In the genomic region with DNA sequence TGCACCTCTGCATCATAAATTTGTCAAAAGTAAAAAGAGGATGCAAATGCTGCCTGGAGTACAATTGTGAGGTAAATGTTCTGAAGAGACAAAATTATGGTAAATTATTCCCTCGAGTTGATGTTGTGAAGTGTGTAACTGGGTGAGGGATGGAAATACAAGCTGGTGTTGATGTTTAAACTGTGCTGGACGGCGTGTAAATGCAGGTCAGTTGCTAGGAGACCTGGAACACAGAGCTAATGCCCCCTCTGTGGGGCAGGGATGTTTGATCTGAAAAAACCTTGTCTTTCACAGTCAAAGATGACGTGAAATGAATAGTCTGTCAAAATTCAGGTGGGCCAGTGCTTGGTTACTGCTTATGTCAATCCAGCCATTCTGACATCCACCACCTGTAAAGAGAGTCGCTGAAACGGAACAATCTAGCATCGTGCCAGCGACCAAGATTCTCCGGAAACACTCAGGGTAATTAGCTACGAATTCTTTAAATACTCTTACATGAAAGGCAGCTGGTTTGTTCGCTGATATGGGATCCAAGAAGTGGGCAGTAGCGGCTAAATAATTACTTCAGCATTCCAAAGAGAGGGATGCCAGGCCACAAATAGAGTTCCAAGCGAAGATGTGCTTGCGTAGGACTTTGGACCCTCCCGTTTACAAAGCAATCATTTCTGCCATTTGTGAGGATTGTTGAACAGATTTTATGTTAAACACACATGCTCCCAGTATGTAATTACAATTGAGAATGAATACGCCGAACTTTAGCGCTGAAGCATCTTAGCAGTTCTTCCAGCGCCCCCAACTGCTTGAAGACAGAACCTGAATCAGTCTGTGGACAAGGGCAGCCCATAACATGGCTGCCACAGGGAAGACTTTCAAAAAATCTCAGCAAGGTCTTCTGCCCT, we compare ENCODE assay signal across 8 cellular contexts. TPM values are rescaled to one million over a fixed set of nuclear protein-coding genes. Genes with fewer than 3 reads are reported as not detected.
DNase-seq lines count a peak whose midpoint lies in the region; ATAC-seq, FAIRE-seq and TF ChIP-seq lines count a peak whose summit lies in the region.

No MANE protein-coding gene starts in this region.

- H3K4me2 ChIP-seq in IMR-90 (ENCODE audit: low read depth, low read length): peak overlapping the region; percentile 61

- WGBS in IMR-90 (ENCODE audit: extremely low coverage in 2 of 2, insufficient read length in 1 of 2), 2 experiments: 25% methylated on average over 2 of the region's 19 CpGs; no CpG with 5 or more reads in 1 of the 2 experiments

- H3K14ac ChIP-seq in IMR-90 (replicated peaks; ENCODE audit: low read depth, low read length): no peak overlapping the region

- no peaks in the 10 kb centered on the region for H4K20me1 ChIP-seq in IMR-90 (ENCODE audit: insufficient read depth, low read length)

- H4K5ac ChIP-seq in IMR-90 (ENCODE audit: low read depth, low read length): no peak overlapping the region

- H2AFZ ChIP-seq in IMR-90 (replicated peaks; ENCODE audit: low read length, poor library complexity): no peak overlapping the region

- H3K56ac ChIP-seq in IMR-90 (ENCODE audit: extremely low read depth, insufficient read depth, low read length): no peak overlapping the region

- FAIRE-seq in kidney (lab: Jason Lieb, UNC): no peak

- H3K4me1 ChIP-seq in IMR-90 (ENCODE audit: control insufficient read depth, insufficient read depth, low read length): no peaks in the 10 kb centered on the region
- no peaks in the 10 kb centered on the region for H3K4me1 ChIP-seq in adipocyte (ENCODE audit: control insufficient read depth, insufficient read depth, low read length)
- peaks cover 4 to 5% of the 10 kb centered on the region in 2 donors for H3K4me1 ChIP-seq in kidney (ENCODE audit: control insufficient read depth in 1 of 2, insufficient read depth in 1 of 2, low read depth in 1 of 2, low read length in 2 of 2)

- H2BK120ac ChIP-seq in IMR-90 (ENCODE audit: low read depth, low read length): no peak overlapping the region

- H4K8ac ChIP-seq in IMR-90 (ENCODE audit: low read depth in 2 of 2, low read length in 2 of 2): no peak overlapping the region

- H3K27ac Mint-ChIP-seq in stimulated activated naive B cell treated with anti-CD40 and anti-IgM and Interleukin-4, amounts not matched to agents 10 μg/mL and 1 μg/mL and 100 μg/mL, for 72 hours: no peak overlapping the region

- TF ChIP-seq POLR2A in IMR-90 (IDR thresholded peaks at IDR 0.05; ENCODE audit: low read depth, low read length): no peak

- no peak overlapping the region for H3K27ac ChIP-seq in 22Rv1
- H3K27ac ChIP-seq in IMR-90 (ENCODE audit: insufficient read depth, low read length): no peak overlapping the region
- H3K27ac ChIP-seq in kidney (ENCODE audit: low read depth in 2 of 2, low read length in 2 of 2): no peak overlapping the region

- dilution Hi-C loops in IMR-90 (cut with HindIII; ENCODE audit: low sequenced_read_pairs, unreplicated experiment): no loop called here

- no peak overlapping the region for H2BK15ac ChIP-seq in IMR-90 (ENCODE audit: low read depth, low read length)

- H3K9me3 ChIP-seq in IMR-90 (ENCODE audit: control insufficient read depth, insufficient read depth, low read length): no peaks in the 10 kb centered on the region
- H3K9me3 ChIP-seq in adipocyte (ENCODE audit: control insufficient read depth, low read length): no peaks in the 10 kb centered on the region
- no peaks in the 10 kb centered on the region for H3K9me3 ChIP-seq in kidney (ENCODE audit: control insufficient read depth in 1 of 2, low read length in 2 of 2)

- no peak overlapping the region for H2AK5ac ChIP-seq in IMR-90 (ENCODE audit: low read depth, low read length)

- peak; percentile 82 for ATAC-seq in IMR-90 (ENCODE audit: low read depth)
- ATAC-seq in HG03095 (IDR thresholded peaks at IDR 0.05; ENCODE audit: unreplicated experiment): no peak
- no peak for ATAC-seq in HG03097 (IDR thresholded peaks at IDR 0.05; ENCODE audit: low FRiP score, unreplicated experiment)
- ATAC-seq in stimulated activated naive B cell treated with anti-CD40 and anti-IgM and Interleukin-4, amounts not matched to agents 10 μg/mL and 1 μg/mL and 100 μg/mL, for 72 hours (replicated peaks): no peak

- POLR2A ChIA-PET in IMR-90 (lab: Charles Lee; ENCODE audit: unreplicated experiment): no interaction called here

- H4K91ac ChIP-seq in IMR-90 (ENCODE audit: insufficient read depth, low read depth, low read length): no peak overlapping the region

- H2AK9ac ChIP-seq in IMR-90 (replicated peaks; ENCODE audit: low read depth, low read length, poor library complexity): no peak overlapping the region

- CTCF ChIA-PET in IMR-90 (lab: Yijun Ruan, JAX): interaction anchor here (0.9 kb wide), 2 partner anchors 212 to 1029 kb away, joined by 3 read pairs; no protein-coding TSS in a partner anchor

- no peaks in the 10 kb centered on the region for H3K79me1 ChIP-seq in IMR-90 (ENCODE audit: low read depth in 1 of 2, low read length in 2 of 2)

- H3K27me3 ChIP-seq in IMR-90 (ENCODE audit: control insufficient read depth, insufficient read depth, low read length) (peaks cover 7% of the 10 kb centered on the region), adipocyte (replicated peaks; ENCODE audit: control insufficient read depth, insufficient read depth, low read length) (no peaks in the 10 kb centered on the region)

- no peak overlapping the region for H3K23ac ChIP-seq in IMR-90 (ENCODE audit: low read depth, low read length)

- no peak overlapping the region for H3K4me3 Mint-ChIP-seq in stimulated activated naive B cell treated with anti-CD40 and anti-IgM and Interleukin-4, amounts not matched to agents 10 μg/mL and 1 μg/mL and 100 μg/mL, for 72 hours

- in situ Hi-C loops in IMR-90 (cut with MboI; ENCODE audit: low sequenced_read_pairs): loop anchor here (10.0 to 25.0 kb wide), 3 partner anchors 284 to 1191 kb away; no protein-coding TSS in a partner anchor

- H2BK20ac ChIP-seq in IMR-90 (ENCODE audit: low read depth, low read length): no peak overlapping the region

- H3K36me3 ChIP-seq in IMR-90 (ENCODE audit: control insufficient read depth, insufficient read depth, low read length) (no peaks in the 10 kb centered on the region), adipocyte (ENCODE audit: control insufficient read depth, insufficient read depth, low read length, severe bottlenecking) (no peaks in the 10 kb centered on the region), kidney (ENCODE audit: control insufficient read depth in 1 of 2, insufficient read depth in 2 of 2, low read length in 2 of 2) (no peaks in the 10 kb centered on the region)

- no peak overlapping the region for H2BK5ac ChIP-seq in IMR-90 (ENCODE audit: low read depth, low read length, poor library complexity, severe bottlenecking)

- intact Hi-C loops in IMR-90 (cut with micrococcal nuclease): loop anchor here (5.0 kb wide), 1 partner anchor 231 kb away; no protein-coding TSS in a partner anchor
- intact Hi-C loops in kidney (cut with DNase I): no loop called here

- H3K4ac ChIP-seq in IMR-90 (ENCODE audit: low read depth, low read length): no peak overlapping the region

- H3K9me1 ChIP-seq in IMR-90 (ENCODE audit: insufficient read depth, low read length): no peaks in the 10 kb centered on the region

- no peak overlapping the region for H3K18ac ChIP-seq in IMR-90 (ENCODE audit: low read depth, low read length)

- no peaks in the 10 kb centered on the region for H3K36me3 Mint-ChIP-seq in stimulated activated naive B cell treated with anti-CD40 and anti-IgM and Interleukin-4, amounts not matched to agents 10 μg/mL and 1 μg/mL and 100 μg/mL, for 72 hours

- TF ChIP-seq RAD21 in IMR-90 (IDR thresholded peaks at IDR 0.05; ENCODE audit: low read length): peak; percentile 36; the same call in 1 of the 2 replicates

- H3K9me3 Mint-ChIP-seq in stimulated activated naive B cell treated with anti-CD40 and anti-IgM and Interleukin-4, amounts not matched to agents 10 μg/mL and 1 μg/mL and 100 μg/mL, for 72 hours: no peaks in the 10 kb centered on the region

- H3K27me3 Mint-ChIP-seq in stimulated activated naive B cell treated with anti-CD40 and anti-IgM and Interleukin-4, amounts not matched to agents 10 μg/mL and 1 μg/mL and 100 μg/mL, for 72 hours: peaks cover 8% of the 10 kb centered on the region in 2 donors

- H3K4me1 Mint-ChIP-seq in stimulated activated naive B cell treated with anti-CD40 and anti-IgM and Interleukin-4, amounts not matched to agents 10 μg/mL and 1 μg/mL and 100 μg/mL, for 72 hours: peaks cover 6 to 8% of the 10 kb centered on the region in 2 donors

- no peak overlapping the region for H3K9ac ChIP-seq in IMR-90 (ENCODE audit: low read depth, low read length)
- no peak overlapping the region for H3K9ac ChIP-seq in adipocyte (ENCODE audit: low read length)
- H3K9ac ChIP-seq in kidney (ENCODE audit: low read length in 2 of 2): peak overlapping the region in 1 of 2 donors; percentile 36

- H3K4me3 ChIP-seq in IMR-90 (ENCODE audit: insufficient read depth, low read depth, low read length) (no peak overlapping the region), adipocyte (ENCODE audit: low read length) (no peak overlapping the region), kidney (ENCODE audit: low read length in 2 of 2) (peak overlapping the region; percentile 47 to 57)

- TF ChIP-seq CTCF in 22Rv1 (IDR thresholded peaks at IDR 0.05) (peak; percentile 79), IMR-90 (conservative IDR thresholded peaks at IDR 0.05; ENCODE audit: low read depth, low read length) (peak; percentile 35), kidney (IDR thresholded peaks at IDR 0.05; ENCODE audit: borderline replicate concordance, extremely low read depth, insufficient read depth) (peak; percentile 37)

- DNase-seq in IMR-90 (peak; percentile 30), adipocyte (ENCODE audit: low read depth) (peak; percentile 56), kidney (no peak), activated gamma-delta T cell treated with Interleukin-2 at 50 U/mL for 16 hours (no peak)
- no peak for DNase-seq in stimulated activated naive B cell treated with anti-CD40 and anti-IgM and Interleukin-4, amounts not matched to agents 10 μg/mL and 1 μg/mL and 100 μg/mL, for 72 hours

- BruUV-seq in IMR-90 (replicated peaks; lab: Mats Ljungman, UMichigan): no TSS peak

TF ChIP-seq in IMR-90, 13 proteins besides CTCF, POLR2A, EP300 and RAD21 (continues in another document):
- TF ChIP-seq FOS (IDR thresholded peaks at IDR 0.05; ENCODE audit: low read depth, low read length) (no peak), CEBPB (IDR thresholded peaks at IDR 0.05; ENCODE audit: low read depth, low read length) (no peak), RFX5 (IDR thresholded peaks at IDR 0.05; ENCODE audit: low read depth, low read length) (no peak)

RNA-seq across cellular contexts. Expression of gene ASB4, which starts 7.4 kb away (rescaled TPM):
- not detected in 2 replicates for total RNA-seq in IMR-90 (2012; rRNA removed)
- not detected in 2 replicates for polyA plus RNA-seq in IMR-90 (2012; rRNA removed)
- not detected in 2 replicates for polyA plus RNA-seq in IMR-90 (2012; cell fraction: cytosol; rRNA removed)
- polyA plus RNA-seq in IMR-90 (2012; cell fraction: nucleus; rRNA removed; ENCODE audit: low replicate concordance): not detected in 2 replicates
- total RNA-seq in kidney: not detected
- polyA plus RNA-seq in kidney (ENCODE audit: insufficient read depth, low read depth, low replicate concordance): 0.09 TPM

RNA-seq across cellular contexts. Expression of gene PON2, which starts 43.6 kb away (rescaled TPM):
- total RNA-seq in IMR-90 (2012; rRNA removed): 36.2 and 49.7 TPM in 2 replicates
- 52.3 and 65.7 TPM in 2 replicates for polyA plus RNA-seq in IMR-90 (2012; rRNA removed)
- polyA plus RNA-seq in IMR-90 (2012; cell fraction: cytosol; rRNA removed): 20.8 and 27.6 TPM in 2 replicates
- 23.0 and 92.4 TPM in 2 replicates for polyA plus RNA-seq in IMR-90 (2012; cell fraction: nucleus; rRNA removed; ENCODE audit: low replicate concordance)
- 191 TPM for total RNA-seq in kidney
- 61.8 TPM for polyA plus RNA-seq in kidney (ENCODE audit: insufficient read depth, low read depth, low replicate concordance)

Comparison
In these comparisons a context has a peak if more than half of its experiments do, and no peak if none do; other contexts are left out.
1. DNase-seq: peak in IMR-90 (single experiment) and adipocyte (single experiment); none in kidney (single experiment), activated gamma-delta T cell treated with Interleukin-2 at 50 U/mL for 16 hours (single experiment) and stimulated activated naive B cell treated with anti-CD40 and anti-IgM and Interleukin-4, amounts not matched to agents 10 μg/mL and 1 μg/mL and 100 μg/mL, for 72 hours (single experiment).
2. H3K4me3 ChIP-seq: peak in kidney (2 of 2); none in IMR-90 (single experiment) and adipocyte (single experiment).
3. Peak in every context shown above with its lines, with median percentiles within 50 percentile points of each other: CTCF ChIP-seq.